Comparison of ENCODE assay signal across 8 cellular contexts in genomic region chr17:2595200-2595599, GRCh38. TPM values are rescaled to one million over a fixed set of nuclear protein-coding genes. Genes with fewer than 3 reads are reported as not detected.
DNase-seq lines count a peak whose midpoint lies in the region; TF ChIP-seq lines count a peak whose summit lies in the region.

No MANE protein-coding gene starts in this region.

- H3K27me3 Mint-ChIP-seq in progenitor cell of endocrine pancreas = no peaks in the 10 kb centered on the region

- H3K9ac ChIP-seq in NT2/D1 (ENCODE audit: insufficient read length, low read depth) = peak overlapping the region; percentile 96

- peaks cover 35% of the 10 kb centered on the region for H3K4me1 Mint-ChIP-seq in progenitor cell of endocrine pancreas (ENCODE audit: low read depth)

- H3K4me1 ChIP-seq in NT2/D1 (ENCODE audit: insufficient read depth, insufficient read length) = no peaks in the 10 kb centered on the region

- no peaks in the 10 kb centered on the region for H3K27me3 ChIP-seq in NT2/D1 (ENCODE audit: insufficient read depth, insufficient read length)

- H3K9me3 ChIP-seq in NT2/D1 (ENCODE audit: insufficient read depth, low read length) = no peaks in the 10 kb centered on the region

- H3K36me3 Mint-ChIP-seq in progenitor cell of endocrine pancreas (ENCODE audit: insufficient read depth) = peaks cover 1% of the 10 kb centered on the region

- H3K9me3 Mint-ChIP-seq in progenitor cell of endocrine pancreas (ENCODE audit: low read depth) = no peaks in the 10 kb centered on the region

- H3K4me3 Mint-ChIP-seq in progenitor cell of endocrine pancreas (ENCODE audit: low read depth) = peak overlapping the region; percentile 92

- DNase-seq in ELR (ENCODE audit: low read depth) (peak; percentile 11), NT2/D1 (ENCODE audit: low read depth, low spot score) (no peak), epithelial cell of proximal tubule (ENCODE audit: low read depth) (no peak), progenitor cell of endocrine pancreas (ENCODE audit: low spot score, unreplicated experiment) (no peak), NCI-H2196 treated with DMSO at 0.1 percent for 48 hours (lab: John Stamatoyannopoulos, UW; ENCODE audit: unreplicated experiment) (no peak), NAMALWA (ENCODE audit: low spot score) (no peak), DMS153 treated with DMSO at 0.1 percent for 48 hours (lab: John Stamatoyannopoulos, UW; ENCODE audit: unreplicated experiment) (no peak)
- no peak for DNase-seq in activated CD4-positive, alpha-beta T cell treated with anti-CD3 and anti-CD28 coated beads, Interleukin-2, amount 50 U/mL, for 48 hours

- peak overlapping the region; percentile 82 for H3K4me3 ChIP-seq in NT2/D1 (ENCODE audit: insufficient read length, low read depth)
- peak overlapping the region; percentile 98 for H3K4me3 ChIP-seq in epithelial cell of proximal tubule (ENCODE audit: low read depth, low read length)

- TF ChIP-seq CTCF in epithelial cell of proximal tubule (conservative IDR thresholded peaks at IDR 0.05; ENCODE audit: low read depth, low read length) (no peak), progenitor cell of endocrine pancreas (IDR thresholded peaks at IDR 0.05; ENCODE audit: unreplicated experiment) (no peak)

- H3K27ac Mint-ChIP-seq in progenitor cell of endocrine pancreas = peak overlapping the region; percentile 97

- H3K36me3 ChIP-seq in NT2/D1 (ENCODE audit: insufficient read depth, insufficient read length, low read length) = peaks cover 8% of the 10 kb centered on the region

RNA-seq across cellular contexts. Expression of gene PAFAH1B1, which starts 1.7 kb away (rescaled TPM):
- total RNA-seq in epithelial cell of proximal tubule (60.4 and 60.8 TPM in 2 replicates), progenitor cell of endocrine pancreas (138 and 140 TPM in 2 replicates)
